ENCODE assay signal across 12 cellular contexts in the genomic region with DNA sequence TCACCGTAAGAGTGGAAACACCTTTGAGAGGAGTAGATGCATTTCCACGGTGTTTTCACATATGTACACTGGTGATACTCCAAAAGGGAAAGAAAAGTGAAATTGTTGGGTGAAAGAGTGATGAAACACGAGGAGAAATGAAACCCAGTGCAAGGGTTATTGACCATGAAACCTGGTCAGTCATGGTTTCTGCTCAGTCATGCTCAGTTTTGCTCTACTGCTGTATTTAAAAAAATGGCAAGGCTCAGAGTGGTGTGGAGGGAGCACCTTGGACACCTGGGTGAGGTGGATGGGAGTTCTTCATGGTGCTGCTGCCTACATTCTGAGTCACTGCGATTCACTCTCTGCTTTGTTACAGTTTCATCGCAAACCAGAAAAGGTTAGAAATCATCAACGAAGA.
DNase-seq lines count a peak whose midpoint lies in the region; ATAC-seq and FAIRE-seq lines count a peak whose summit lies in the region.
"Had no signal": no experiment of that assay in that cellular context is flagged by ENCODE, and none has a peak within 500 bp of the region (broad histone marks: within the 10 kb centered on the region; RNA-seq: fewer than 3 reads in every experiment).

No MANE protein-coding gene starts in this region.

- H3K27ac Mint-ChIP-seq in T-helper 2 cell treated with Interferon-gamma antibody and Interleukin-4, amounts not matched to agents 5 μg/mL and 100 μg/mL, for 36 hours, result no peak overlapping the region
- H3K27ac Mint-ChIP-seq: activated B cell treated with CpG ODN at 0.5 μM for 24 hours; CD8-positive, alpha-beta T cell had no signal

- DNase-seq in kidney tubule cell (ENCODE audit: low spot score) (peak; percentile 88), UCSD-AML1 (lab: John Stamatoyannopoulos, UW; ENCODE audit: unreplicated experiment) (no peak), GM03348 (ENCODE audit: low spot score) (no peak), RCC 7860 (ENCODE audit: low spot score) (no peak)
- no peak for DNase-seq in T-helper 2 cell treated with Interferon-gamma antibody and Interleukin-4, amounts not matched to agents 5 μg/mL and 100 μg/mL, for 36 hours (ENCODE audit: low spot score)
- DNase-seq: activated B cell treated with CpG ODN at 0.5 μM for 24 hours; activated naive CD4-positive, alpha-beta T cell treated with anti-CD3 and anti-CD28 coated beads, Interleukin-2, amount 50 U/mL, for 16 hours; CD8-positive, alpha-beta T cell had no signal

- H3K36me3 Mint-ChIP-seq in T-helper 2 cell treated with Interferon-gamma antibody and Interleukin-4, amounts not matched to agents 5 μg/mL and 100 μg/mL, for 36 hours (ENCODE audit: low read depth), result no peaks in the 10 kb centered on the region
- H3K36me3 Mint-ChIP-seq: CD8-positive, alpha-beta T cell had no signal

- no peak overlapping the region for H3K4me3 Mint-ChIP-seq in T-helper 2 cell treated with Interferon-gamma antibody and Interleukin-4, amounts not matched to agents 5 μg/mL and 100 μg/mL, for 36 hours
- H3K4me3 Mint-ChIP-seq: activated B cell treated with CpG ODN at 0.5 μM for 24 hours; CD8-positive, alpha-beta T cell had no signal

- ATAC-seq in GM18870 (IDR thresholded peaks at IDR 0.05; ENCODE audit: unreplicated experiment) (peak; percentile 89), GM21717 (IDR thresholded peaks at IDR 0.05; ENCODE audit: unreplicated experiment) (peak; percentile 82), HG03175 (IDR thresholded peaks at IDR 0.05; ENCODE audit: unreplicated experiment) (peak; percentile 80)
- ATAC-seq: CD8-positive, alpha-beta T cell; HCT116 had no signal

- no peaks in the 10 kb centered on the region for H3K4me1 Mint-ChIP-seq in T-helper 2 cell treated with Interferon-gamma antibody and Interleukin-4, amounts not matched to agents 5 μg/mL and 100 μg/mL, for 36 hours (ENCODE audit: low read depth)
- H3K4me1 Mint-ChIP-seq: activated B cell treated with CpG ODN at 0.5 μM for 24 hours had no signal

- H3K9me3 Mint-ChIP-seq in T-helper 2 cell treated with Interferon-gamma antibody and Interleukin-4, amounts not matched to agents 5 μg/mL and 100 μg/mL, for 36 hours, result no peaks in the 10 kb centered on the region
- H3K9me3 Mint-ChIP-seq: activated B cell treated with CpG ODN at 0.5 μM for 24 hours; CD8-positive, alpha-beta T cell had no signal

- H3K27me3 Mint-ChIP-seq in T-helper 2 cell treated with Interferon-gamma antibody and Interleukin-4, amounts not matched to agents 5 μg/mL and 100 μg/mL, for 36 hours (ENCODE audit: low read depth), result peaks cover 11% of the 10 kb centered on the region

- FAIRE-seq in RCC 7860 (lab: Jason Lieb, UNC), result no peak
